In genomic region chr1:153572569-153573015, GRCh38 we compare ENCODE assay signal across 8 cellular contexts. TPM values are rescaled to one million over a fixed set of nuclear protein-coding genes. Genes with fewer than 3 reads are reported as not detected.
DNase-seq lines count a peak whose midpoint lies in the region; ATAC-seq and TF ChIP-seq lines count a peak whose summit lies in the region.

No MANE protein-coding gene starts in this region.

- no peaks in the 10 kb centered on the region for H3K36me3 Mint-ChIP-seq in endothelial cell (ENCODE audit: low read depth, unreplicated experiment)

- peaks cover 10% of the 10 kb centered on the region for H3K27me3 Mint-ChIP-seq in endothelial cell (ENCODE audit: unreplicated experiment)

- H3K36me3 ChIP-seq in DOHH2 (ENCODE audit: control insufficient read depth, low read length): no peaks in the 10 kb centered on the region

- H3F3A ChIP-seq in DOHH2 (ENCODE audit: control insufficient read depth, insufficient read depth): no peaks in the 10 kb centered on the region

- peaks cover 23% of the 10 kb centered on the region for H3K4me1 Mint-ChIP-seq in endothelial cell (ENCODE audit: unreplicated experiment)

- peak; percentile 60 for TF ChIP-seq CTCF in DOHH2 (IDR thresholded peaks at IDR 0.05; ENCODE audit: low read depth, low read length, poor library complexity, severe bottlenecking)
- TF ChIP-seq CTCF in endothelial cell (IDR thresholded peaks at IDR 0.05; ENCODE audit: unreplicated experiment): no peak

- no peaks in the 10 kb centered on the region for H4K20me1 ChIP-seq in DOHH2 (ENCODE audit: control insufficient read depth, insufficient read depth, low read depth, low read length)

- no peaks in the 10 kb centered on the region for H3K9me2 ChIP-seq in DOHH2 (replicated peaks; ENCODE audit: control insufficient read depth, low read length)

- no peak overlapping the region for H3K27ac ChIP-seq in DOHH2 (ENCODE audit: low read depth, low read length)

- H3K79me2 ChIP-seq in DOHH2 (ENCODE audit: control insufficient read depth, low read length): no peaks in the 10 kb centered on the region

- DNase-seq in NCI-H460 (ENCODE audit: extremely low read depth, low read depth) (peak; percentile 88), endothelial cell (ENCODE audit: low spot score) (peak; percentile 64), mesenteric fat pad (ENCODE audit: low spot score) (peak; percentile 89), GOT3 (lab: John Stamatoyannopoulos, UW) (no peak)
- DNase-seq in activated CD4-positive, alpha-beta T cell treated with anti-CD3 and anti-CD28 coated beads, Interleukin-2, amount 50 U/mL, for 4 hours: peak; percentile 31 to 32
- DNase-seq in stimulated activated naive CD4-positive, alpha-beta T cell treated with Interleukin-2 at 50 U/mL for 16 hours (lab: John Stamatoyannopoulos, UW): peak; percentile 36

- H3K27ac Mint-ChIP-seq in endothelial cell (ENCODE audit: unreplicated experiment): no peak overlapping the region

- peaks cover 7% of the 10 kb centered on the region for H3K27me3 ChIP-seq in DOHH2 (ENCODE audit: control insufficient read depth, low read length)

- H3K9me3 ChIP-seq in DOHH2 (ENCODE audit: control insufficient read depth, insufficient read depth, low read length): no peaks in the 10 kb centered on the region

- no peak overlapping the region for H3K4me2 ChIP-seq in DOHH2 (ENCODE audit: low read length)

- H3K4me3 ChIP-seq in DOHH2 (ENCODE audit: low read length): no peak overlapping the region

- ATAC-seq in HG02610 (IDR thresholded peaks at IDR 0.05; ENCODE audit: unreplicated experiment): peak; percentile 58

- H3K4me3 Mint-ChIP-seq in endothelial cell (ENCODE audit: unreplicated experiment): no peak overlapping the region

- no peaks in the 10 kb centered on the region for H3K4me1 ChIP-seq in DOHH2 (ENCODE audit: control insufficient read depth, low read length)

- no peaks in the 10 kb centered on the region for H3K9me3 Mint-ChIP-seq in endothelial cell (ENCODE audit: unreplicated experiment)

RNA-seq across cellular contexts. Expression of gene S100A2, which starts 6.9 kb away (rescaled TPM):
- 4.0 and 5.6 TPM in 2 replicates for total RNA-seq in NCI-H460 (2014; rRNA removed; shearing (Covaris generic))
- polyA plus RNA-seq in NCI-H460 (2014; cell fraction: nucleus; rRNA removed): 11.8 and 15.7 TPM in 2 replicates
- total RNA-seq in endothelial cell (ENCODE audit: unreplicated experiment): not detected
- 0.58 TPM for total RNA-seq in mesenteric fat pad

RNA-seq across cellular contexts. Expression of gene S100A3, which starts 23.5 kb away (rescaled TPM):
- total RNA-seq in NCI-H460 (2014; rRNA removed; shearing (Covaris generic)): 1.1 and 3.4 TPM in 2 replicates
- 6.3 and 9.0 TPM in 2 replicates for polyA plus RNA-seq in NCI-H460 (2014; cell fraction: nucleus; rRNA removed)
- total RNA-seq in endothelial cell (ENCODE audit: unreplicated experiment) (not detected), mesenteric fat pad (2.2 TPM)

RNA-seq across cellular contexts. Expression of gene S100A4, which starts 27.0 kb away (rescaled TPM):
- 201 and 238 TPM in 2 replicates for total RNA-seq in NCI-H460 (2014; rRNA removed; shearing (Covaris generic))
- polyA plus RNA-seq in NCI-H460 (2014; cell fraction: nucleus; rRNA removed): 458 and 480 TPM in 2 replicates
- total RNA-seq in endothelial cell (ENCODE audit: unreplicated experiment): 2.8 TPM
- 512 TPM for total RNA-seq in mesenteric fat pad

RNA-seq across cellular contexts. Expression of gene S100A5, which starts 31.9 kb away (rescaled TPM):
- 0.30 TPM in 1 of 2 replicates, not detected in the other for total RNA-seq in NCI-H460 (2014; rRNA removed; shearing (Covaris generic))
- not detected in 2 replicates for polyA plus RNA-seq in NCI-H460 (2014; cell fraction: nucleus; rRNA removed)
- total RNA-seq in endothelial cell (ENCODE audit: unreplicated experiment): not detected
- not detected for total RNA-seq in mesenteric fat pad

RNA-seq across cellular contexts. Expression of gene S100A6, which starts 36.8 kb away (rescaled TPM):
- total RNA-seq in NCI-H460 (2014; rRNA removed; shearing (Covaris generic)): 743 and 832 TPM in 2 replicates
- 380 and 540 TPM in 2 replicates for polyA plus RNA-seq in NCI-H460 (2014; cell fraction: nucleus; rRNA removed)
- 11.9 TPM for total RNA-seq in endothelial cell (ENCODE audit: unreplicated experiment)
- total RNA-seq in mesenteric fat pad: 1,184 TPM

Comparison
In these comparisons a context has a peak if more than half of its experiments do, and no peak if none do; other contexts are left out.
1. RNA of gene S100A4, which starts 27.0 kb away (total RNA-seq): 512 TPM in mesenteric fat pad (single experiment) and 201 to 238 TPM in NCI-H460; 2.8 TPM in endothelial cell (single experiment); every median in the first group is over 10 times any median in the second.